Comparison of ENCODE assay signal across 11 cellular contexts in genomic region chr11:3042496-3043314, GRCh38. TPM values are rescaled to one million over a fixed set of nuclear protein-coding genes. Genes with fewer than 3 reads are reported as not detected.
DNase-seq lines count a peak whose midpoint lies in the region; ATAC-seq and TF ChIP-seq lines count a peak whose summit lies in the region.
"Had no signal": no experiment of that assay in that cellular context is flagged by ENCODE, and none has a peak within 500 bp of the region (broad histone marks: within the 10 kb centered on the region; RNA-seq: fewer than 3 reads in every experiment).

No MANE protein-coding gene starts in this region.

- no peaks in the 10 kb centered on the region for H3K27me3 ChIP-seq in stomach

- no peaks in the 10 kb centered on the region for H3K9me3 Mint-ChIP-seq in HFFc6
- H3K9me3 Mint-ChIP-seq in central memory CD8-positive, alpha-beta T cell: no peaks in the 10 kb centered on the region

- H3K27ac ChIP-seq in stomach: peak overlapping the region; percentile 52 to 77 (median 68)
- H3K27ac ChIP-seq: C4-2B had no signal

- DNase-seq in HFFc6 (no peak), left lobe of liver (ENCODE audit: low spot score) (peak; percentile 81), stomach (no peak), NCI-H1417 (lab: John Stamatoyannopoulos, UW) (no peak), GM13977 (ENCODE audit: low spot score) (no peak)
- no peak for DNase-seq in central memory CD8-positive, alpha-beta T cell (ENCODE audit: low spot score in 2 of 2)
- DNase-seq: erythroblast, GF-D8 had no signal

- H3K27ac Mint-ChIP-seq in HFFc6: peak overlapping the region; percentile 13; the same call in 1 of the 2 replicates
- peak overlapping the region; percentile 70 for H3K27ac Mint-ChIP-seq in central memory CD8-positive, alpha-beta T cell (ENCODE audit: low read depth)

- H3K9me3 ChIP-seq in stomach: no peaks in the 10 kb centered on the region

- 50 to 76% (median 60%) methylated on average over 8 to 11 of the region's 11 CpGs for WGBS in stomach, 5 donors

- H3K4me1 Mint-ChIP-seq in HFFc6 (ENCODE audit: low read depth): peaks cover 16% of the 10 kb centered on the region
- H3K4me1 Mint-ChIP-seq in central memory CD8-positive, alpha-beta T cell: peaks cover 24% of the 10 kb centered on the region

- no peak for TF ChIP-seq CTCF in HFFc6 (IDR thresholded peaks at IDR 0.05)
- no peak for TF ChIP-seq CTCF in stomach (IDR thresholded peaks at IDR 0.05)
- TF ChIP-seq CTCF in GM13977 (IDR thresholded peaks at IDR 0.05; ENCODE audit: extremely low read depth, insufficient read depth, missing control alignments): no peak

- TF ChIP-seq POLR2A in stomach (IDR thresholded peaks at IDR 0.05): no peak

- in situ Hi-C loops in GM13977 (cut with MboI; ENCODE audit: low pct_unique_long_range_greater_than_20kb, low sequenced_read_pairs, unreplicated experiment): no loop called here

- no peak for TF ChIP-seq EP300 in stomach (IDR thresholded peaks at IDR 0.05)

- H3K36me3 ChIP-seq in stomach: peaks cover 33 to 83% (median 73%) of the 10 kb centered on the region in 4 donors

- H3K27me3 Mint-ChIP-seq in HFFc6 (ENCODE audit: insufficient read depth): peaks cover 1% of the 10 kb centered on the region; the same call in 1 of the 2 replicates
- H3K27me3 Mint-ChIP-seq in central memory CD8-positive, alpha-beta T cell: no peaks in the 10 kb centered on the region

- no peak for ATAC-seq in central memory CD8-positive, alpha-beta T cell (replicated peaks; ENCODE audit: extremely low read depth, poor library complexity, severe bottlenecking)
- ATAC-seq in left lobe of liver (peak; percentile 67), GM18873 (IDR thresholded peaks at IDR 0.05; ENCODE audit: low FRiP score, unreplicated experiment) (no peak), HG02884 (IDR thresholded peaks at IDR 0.05; ENCODE audit: unreplicated experiment) (no peak)

- H3K4me1 ChIP-seq in stomach: peaks cover 17 to 53% (median 37%) of the 10 kb centered on the region in 4 donors

- peaks cover 14% of the 10 kb centered on the region; the same call in 1 of the 2 replicates for H3K36me3 Mint-ChIP-seq in HFFc6 (ENCODE audit: low read depth)
- H3K36me3 Mint-ChIP-seq in central memory CD8-positive, alpha-beta T cell (ENCODE audit: insufficient read depth): peaks cover 25% of the 10 kb centered on the region

- H3K4me3 ChIP-seq in stomach: no peak overlapping the region

- intact Hi-C loops in stomach (cut with DNase I; ENCODE audit: low total_unique reads): no loop called here

- H3K4me3 Mint-ChIP-seq in HFFc6: no peak overlapping the region
- no peak overlapping the region for H3K4me3 Mint-ChIP-seq in central memory CD8-positive, alpha-beta T cell

RNA-seq across cellular contexts. Expression of gene CARS1, which starts 14.5 kb away (rescaled TPM):
- total RNA-seq in HFFc6 (2021; fragmentation: NEBNext Ultra II Directional; extraction: Animal tissue kit (Norgen Biotek cat#: 25700)): 10 to 100 TPM; 51.2 to 64.3 (median 56.1) TPM
- 21.0 TPM for total RNA-seq in left lobe of liver
- 10 to 100 TPM; 28.6 to 54.2 (median 42.6) TPM for total RNA-seq in stomach
- 10 to 100 TPM; 25.2 to 44.9 (median 35.7) TPM for polyA plus RNA-seq in stomach

RNA-seq across cellular contexts. Expression of gene NAP1L4, which starts 50.6 kb away (rescaled TPM):
- total RNA-seq in HFFc6 (2021; fragmentation: NEBNext Ultra II Directional; extraction: Animal tissue kit (Norgen Biotek cat#: 25700)): 100 to 1,000 TPM; 109 to 140 (median 131) TPM
- 42.2 TPM for total RNA-seq in left lobe of liver
- total RNA-seq in stomach: 100 to 1,000 TPM in 4 of 5 donors, 10 to 100 TPM in 1; 80.5 to 438 (median 181) TPM
- polyA plus RNA-seq in stomach: 10 to 100 TPM; 61.3 to 82.7 (median 77.5) TPM
